In genomic region chr6:24365103-24365633, GRCh38 we compare ENCODE assay signal across 3 cellular contexts. TPM values are rescaled to one million over a fixed set of nuclear protein-coding genes. Genes with fewer than 3 reads are reported as not detected.
"Had no signal": no experiment of that assay in that cellular context is flagged by ENCODE, and none has a peak within 500 bp of the region (broad histone marks: within the 10 kb centered on the region; RNA-seq: fewer than 3 reads in every experiment).

No MANE protein-coding gene starts in this region.

RNA-seq across cellular contexts. Expression of gene DCDC2, which starts 7.3 kb away (rescaled TPM):
- total RNA-seq: LHCN-M2, Right ventricle myocardium superior had no signal
- polyA plus RNA-seq: SK-N-SH had no signal
